Comparison of ENCODE assay signal across 7 cellular contexts in the genomic region with DNA sequence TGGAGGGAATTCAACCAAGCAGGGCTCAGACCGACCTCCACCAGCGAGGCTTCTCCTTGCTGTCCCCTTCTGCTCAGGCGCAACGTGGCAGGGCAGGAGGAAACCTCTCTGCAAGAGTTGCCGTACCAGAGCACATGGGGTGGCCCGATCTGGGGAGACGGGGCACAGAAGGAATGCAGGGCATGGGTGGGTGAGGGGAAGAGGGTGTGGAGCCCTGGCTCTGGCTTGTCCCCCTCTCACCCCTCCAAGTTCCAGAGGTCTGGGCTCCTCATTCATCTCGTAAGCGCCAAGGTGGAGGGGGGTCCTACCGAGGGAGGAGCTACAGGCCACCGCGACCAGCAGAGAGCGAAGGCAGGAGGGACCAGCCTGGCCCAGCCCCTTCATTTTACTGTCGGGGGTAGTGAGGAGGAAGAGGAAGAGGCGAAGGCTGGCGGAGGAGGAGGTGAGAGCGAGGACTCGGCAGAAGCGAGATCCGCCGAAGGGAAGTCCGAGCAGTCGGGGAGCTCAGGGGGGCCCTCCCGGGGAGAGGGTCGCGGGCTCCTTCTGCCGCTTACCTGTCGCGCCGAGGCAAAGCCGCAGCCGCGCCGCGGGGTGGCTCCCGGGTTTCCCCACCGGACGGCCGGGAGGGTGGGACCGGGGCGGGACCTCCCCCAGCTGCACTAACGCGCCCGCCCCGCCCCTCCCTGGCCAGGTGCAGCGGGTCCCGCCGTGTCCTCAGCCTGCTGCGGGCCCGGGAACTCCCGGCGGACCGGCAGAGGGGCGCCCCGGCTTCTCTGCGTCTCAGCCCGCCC. TPM values are rescaled to one million over a fixed set of nuclear protein-coding genes. Genes with fewer than 3 reads are reported as not detected.
DNase-seq lines count a peak whose midpoint lies in the region; ATAC-seq and TF ChIP-seq lines count a peak whose summit lies in the region.

A gene with protein sequence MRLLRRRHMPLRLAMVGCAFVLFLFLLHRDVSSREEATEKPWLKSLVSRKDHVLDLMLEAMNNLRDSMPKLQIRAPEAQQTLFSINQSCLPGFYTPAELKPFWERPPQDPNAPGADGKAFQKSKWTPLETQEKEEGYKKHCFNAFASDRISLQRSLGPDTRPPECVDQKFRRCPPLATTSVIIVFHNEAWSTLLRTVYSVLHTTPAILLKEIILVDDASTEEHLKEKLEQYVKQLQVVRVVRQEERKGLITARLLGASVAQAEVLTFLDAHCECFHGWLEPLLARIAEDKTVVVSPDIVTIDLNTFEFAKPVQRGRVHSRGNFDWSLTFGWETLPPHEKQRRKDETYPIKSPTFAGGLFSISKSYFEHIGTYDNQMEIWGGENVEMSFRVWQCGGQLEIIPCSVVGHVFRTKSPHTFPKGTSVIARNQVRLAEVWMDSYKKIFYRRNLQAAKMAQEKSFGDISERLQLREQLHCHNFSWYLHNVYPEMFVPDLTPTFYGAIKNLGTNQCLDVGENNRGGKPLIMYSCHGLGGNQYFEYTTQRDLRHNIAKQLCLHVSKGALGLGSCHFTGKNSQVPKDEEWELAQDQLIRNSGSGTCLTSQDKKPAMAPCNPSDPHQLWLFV (minus strand): TSS at position 360 of the 791 bp plus-strand sequence. CDS start 11,625 bp downstream, outside the sequence.

- peak within 1 kb of the TSS; percentile 31 for H2BK15ac ChIP-seq in neuronal stem cell (ENCODE audit: low read length)

- H3K27me3 ChIP-seq in neuronal stem cell (ENCODE audit: control insufficient read depth in 3 of 3, insufficient read depth in 3 of 3, low read depth in 1 of 3, low read length in 3 of 3) (peaks cover 7 to 90% (median 50%) of the 10 kb centered on the region in 3 experiments), testis (no peaks in the 10 kb centered on the region)

- peaks cover 2% of the 10 kb centered on the region for H3K36me3 Mint-ChIP-seq in activated T-cell treated with anti-CD3 and anti-CD28 coated beads, Interleukin-2, amount 50 U/mL, for 4 hours (ENCODE audit: insufficient read depth)

- peak within 1 kb of the TSS; percentile 91 for H3K4me3 Mint-ChIP-seq in activated T-cell treated with anti-CD3 and anti-CD28 coated beads, Interleukin-2, amount 50 U/mL, for 4 hours

- TF ChIP-seq CTCF in OCI-LY7 (conservative IDR thresholded peaks at IDR 0.05; ENCODE audit: low read length), result no peak
- TF ChIP-seq CTCF in fibroblast of mammary gland (conservative IDR thresholded peaks at IDR 0.05; ENCODE audit: control insufficient read depth, insufficient read depth, low read depth, low read length), result no peak
- TF ChIP-seq CTCF in testis (IDR thresholded peaks at IDR 0.05), result no peak

- intact Hi-C loops in OCI-LY7 (cut with micrococcal nuclease; ENCODE audit: unreplicated experiment) (no loop called here), testis (cut with DNase I; ENCODE audit: low total_unique reads) (no loop called here)

- H3K14ac ChIP-seq in neuronal stem cell (ENCODE audit: low read length), result peak within 1 kb of the TSS; percentile 12

- no peak within 1 kb of the TSS for H4K8ac ChIP-seq in neuronal stem cell (ENCODE audit: low read depth, low read length)

- H3K9me3 ChIP-seq in OCI-LY7 (ENCODE audit: low read length) (no peaks in the 10 kb centered on the region), neuronal stem cell (replicated peaks in 1 of 2; ENCODE audit: control insufficient read depth in 2 of 2, insufficient read depth in 1 of 2, low read depth in 1 of 2, low read length in 2 of 2) (peaks cover 2 to 5% of the 10 kb centered on the region in 2 donors), testis (no peaks in the 10 kb centered on the region)

- no peaks in the 10 kb centered on the region for H4K20me1 ChIP-seq in OCI-LY7 (ENCODE audit: insufficient read depth, low read length)

- no peak for TF ChIP-seq POLR2A in testis (IDR thresholded peaks at IDR 0.05)

- POLR2A ChIA-PET in OCI-LY7 (lab: Charles Lee), result no interaction called here

- CTCF ChIA-PET in OCI-LY7 (lab: Charles Lee; ENCODE audit: unreplicated experiment), result no interaction called here

- no TSS peak for BruUV-seq in OCI-LY7 (replicated peaks; lab: Mats Ljungman, UMichigan)

- no peak within 1 kb of the TSS for H2AK5ac ChIP-seq in neuronal stem cell (ENCODE audit: low read depth, low read length)

- H3K4me2 ChIP-seq in OCI-LY7 (ENCODE audit: low read length), result peak within 1 kb of the TSS; percentile 67
- H3K4me2 ChIP-seq in neuronal stem cell (ENCODE audit: insufficient read depth, low read length, poor library complexity, severe bottlenecking), result peak within 1 kb of the TSS; percentile 89

- no CpG with 5 or more reads among the region's 57 CpGs for WGBS in neuronal stem cell (ENCODE audit: extremely low coverage in 2 of 2, insufficient read length in 2 of 2, insufficient replicate concordance in 1 of 2), 2 donors
- WGBS in testis, 2 donors, result 1 to 5% methylated on average over 13 to 44 of the region's 57 CpGs

- H2BK12ac ChIP-seq in neuronal stem cell (ENCODE audit: low read length), result no peak within 1 kb of the TSS

- peaks cover 79% of the 10 kb centered on the region for H3K4me1 Mint-ChIP-seq in activated T-cell treated with anti-CD3 and anti-CD28 coated beads, Interleukin-2, amount 50 U/mL, for 4 hours (ENCODE audit: low read depth)

- H3K27me3 Mint-ChIP-seq in activated T-cell treated with anti-CD3 and anti-CD28 coated beads, Interleukin-2, amount 50 U/mL, for 4 hours (ENCODE audit: low read depth), result no peaks in the 10 kb centered on the region

- H3K23ac ChIP-seq in neuronal stem cell (ENCODE audit: low read depth, low read length, poor library complexity), result peak within 1 kb of the TSS; percentile 22

- H3K27ac ChIP-seq in OCI-LY7 (ENCODE audit: low read depth, low read length, poor library complexity, severe bottlenecking), result no peak within 1 kb of the TSS
- no peak within 1 kb of the TSS for H3K27ac ChIP-seq in neuronal stem cell (replicated peaks; ENCODE audit: low read length)
- H3K27ac ChIP-seq in testis, result no peak within 1 kb of the TSS

- H2AFZ ChIP-seq in OCI-LY7 (ENCODE audit: low read length) (peak within 1 kb of the TSS; percentile 46), neuronal stem cell (ENCODE audit: low read length) (peak within 1 kb of the TSS; percentile 83)

- H3K4me1 ChIP-seq in OCI-LY7 (ENCODE audit: insufficient read depth, low read length, poor library complexity, severe bottlenecking) (peaks cover 4% of the 10 kb centered on the region), neuronal stem cell (ENCODE audit: control insufficient read depth in 2 of 2, insufficient read depth in 1 of 2, low read depth in 1 of 2, low read length in 2 of 2) (peaks cover 3 to 11% of the 10 kb centered on the region in 2 donors), testis (no peaks in the 10 kb centered on the region)

- ATAC-seq in GM18868 (IDR thresholded peaks at IDR 0.05; ENCODE audit: unreplicated experiment) (peak; percentile 37), HG03039 (IDR thresholded peaks at IDR 0.05; ENCODE audit: unreplicated experiment) (peak; percentile 40)
- peak; percentile 69 to 71 for ATAC-seq in activated T-cell treated with anti-CD3 and anti-CD28 coated beads, Interleukin-2, amount 50 U/mL, for 4 hours

- no peak within 1 kb of the TSS for H4K91ac ChIP-seq in neuronal stem cell (ENCODE audit: low read depth, low read length, poor library complexity)

- no peaks in the 10 kb centered on the region for H3K79me1 ChIP-seq in neuronal stem cell (ENCODE audit: low read depth, low read length)

- H2BK120ac ChIP-seq in neuronal stem cell (ENCODE audit: low read depth, low read length), result no peak within 1 kb of the TSS

- no peaks in the 10 kb centered on the region for H3K36me3 ChIP-seq in OCI-LY7 (ENCODE audit: insufficient read depth, low read length)
- H3K36me3 ChIP-seq in neuronal stem cell (replicated peaks in 1 of 2; ENCODE audit: control insufficient read depth in 2 of 2, insufficient read depth in 2 of 2, low read length in 2 of 2), result no peaks in the 10 kb centered on the region
- H3K36me3 ChIP-seq in testis (ENCODE audit: low read depth, missing control alignments), result no peaks in the 10 kb centered on the region

- DNase-seq in OCI-LY7 (ENCODE audit: low spot score) (peak; percentile 58), fibroblast of mammary gland (ENCODE audit: low read depth) (no peak), neuronal stem cell (ENCODE audit: low spot score) (peak; percentile 17), testis (no peak)
- peak; percentile 70 for DNase-seq in activated T-cell treated with anti-CD3 and anti-CD28 coated beads, Interleukin-2, amount 50 U/mL, for 4 hours

- H3K18ac ChIP-seq in neuronal stem cell (ENCODE audit: low read length), result peak within 1 kb of the TSS; percentile 39

- H3K9ac ChIP-seq in neuronal stem cell (ENCODE audit: low read depth, low read length, poor library complexity), result no peak within 1 kb of the TSS

- no peaks in the 10 kb centered on the region for H3K9me2 ChIP-seq in OCI-LY7 (ENCODE audit: insufficient read depth, low read length)

- H2BK5ac ChIP-seq in neuronal stem cell (ENCODE audit: low read length), result no peak within 1 kb of the TSS

- no peaks in the 10 kb centered on the region for H3K9me3 Mint-ChIP-seq in activated T-cell treated with anti-CD3 and anti-CD28 coated beads, Interleukin-2, amount 50 U/mL, for 4 hours

- H3K4ac ChIP-seq in neuronal stem cell (ENCODE audit: low read length), result no peak within 1 kb of the TSS

- no peaks in the 10 kb centered on the region for H3K79me2 ChIP-seq in OCI-LY7 (ENCODE audit: insufficient read depth, low read depth, low read length)

- H3K4me3 ChIP-seq in OCI-LY7 (ENCODE audit: low read depth, low read length, poor library complexity, severe bottlenecking) (peak within 1 kb of the TSS; percentile 69), fibroblast of mammary gland (ENCODE audit: control insufficient read depth, low read depth, low read length) (peak within 1 kb of the TSS; percentile 47), neuronal stem cell (ENCODE audit: low read length in 2 of 2) (peak within 1 kb of the TSS; percentile 30 to 80), testis (peak within 1 kb of the TSS; percentile 51 to 60)

RNA-seq across cellular contexts. Expression of the gene that starts here (rescaled TPM):
- total RNA-seq in OCI-LY7 (2014; rRNA removed; shearing (Covaris generic)), result 0.41 and 1.4 TPM in 2 replicates
- total RNA-seq in OCI-LY7 (2022) (4.8 and 5.5 TPM in 2 replicates), testis (1 to 10 TPM; 1.7 to 2.8 TPM)
- 10 to 100 TPM; 10.8 to 16.9 (median 11.9) TPM for total RNA-seq in activated T-cell treated with anti-CD3 and anti-CD28 coated beads, Interleukin-2, amount 50 U/mL, for 4 hours
- polyA plus RNA-seq in neuronal stem cell (2013, experiment 1 of 2), result 0.21 TPM
- 0.03 TPM for polyA plus RNA-seq in neuronal stem cell (2013, experiment 2 of 2)
- 2.8 TPM for polyA plus RNA-seq in testis (ENCODE audit: insufficient read depth, low read depth, low replicate concordance)

Comparison
In these comparisons a context has a peak if more than half of its experiments do, and no peak if none do; other contexts are left out.
1. DNase-seq: peak in OCI-LY7 (single experiment), activated T-cell treated with anti-CD3 and anti-CD28 coated beads, Interleukin-2, amount 50 U/mL, for 4 hours (single experiment) and neuronal stem cell (single experiment); none in fibroblast of mammary gland (single experiment) and testis (single experiment).
2. Peak in every context shown above with its lines, with median percentiles within 50 percentile points of each other: ATAC-seq and H3K4me3 ChIP-seq.